Comparison of ENCODE assay signal across 1 cellular context in the genomic region with DNA sequence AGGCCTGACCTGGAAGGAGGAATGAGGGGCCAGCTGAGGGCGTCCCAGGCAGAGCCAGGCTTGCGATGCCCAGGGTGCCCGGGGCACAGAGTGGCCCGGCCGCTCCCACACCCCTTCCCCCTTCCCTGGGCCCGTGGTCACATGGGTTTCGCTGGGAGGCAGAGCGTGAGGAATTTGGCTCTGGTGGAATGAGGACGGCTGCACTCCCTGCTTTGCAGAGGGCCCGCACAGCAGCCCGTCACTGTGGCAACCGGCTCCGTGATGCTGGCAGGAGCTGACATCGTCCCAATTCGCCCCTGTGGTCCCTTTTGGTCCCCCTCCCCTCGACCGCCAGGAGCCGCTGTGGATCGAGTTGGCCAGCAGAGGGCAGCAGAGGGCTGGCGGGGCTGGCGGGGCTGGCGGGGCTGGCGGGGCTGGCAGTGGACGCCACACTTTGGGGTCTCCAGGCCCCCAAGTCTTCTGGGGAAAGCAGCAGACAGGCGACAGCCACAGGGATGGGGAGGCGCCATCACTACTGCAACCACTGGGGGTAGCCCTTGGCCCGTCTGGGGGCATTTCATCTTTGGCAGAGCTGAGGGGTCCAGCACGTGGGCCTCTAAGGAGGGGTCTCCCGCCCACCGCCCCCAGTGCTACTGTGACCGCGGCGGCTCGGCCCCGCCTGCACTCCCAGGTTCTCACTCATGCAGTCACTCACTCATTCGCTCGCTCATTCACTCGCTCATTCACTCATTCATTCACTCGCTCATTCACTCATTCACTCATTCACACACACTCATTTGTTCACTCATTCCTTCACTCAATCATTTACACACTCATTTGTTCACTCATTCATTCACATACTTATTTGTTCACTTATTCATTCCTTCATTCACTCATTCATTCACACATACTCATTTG.
TF ChIP-seq lines count a peak whose summit lies in the region.

No MANE protein-coding gene starts in this region.

TF ChIP-seq in HepG2, 621 proteins besides CTCF, POLR2A, EP300 and RAD21 (continues in another document):
- no peak for TF ChIP-seq ZFP91 (CRISPR knock-in tag; IDR thresholded peaks at IDR 0.05; ENCODE audit: borderline replicate concordance)
- TF ChIP-seq ZNF136 (CRISPR knock-in tag; IDR thresholded peaks at IDR 0.05; ENCODE audit: low read depth), result no peak
- no peak for TF ChIP-seq ZNF567 (CRISPR knock-in tag; IDR thresholded peaks at IDR 0.05; ENCODE audit: borderline replicate concordance)
- no peak for TF ChIP-seq ZFX (CRISPR knock-in tag; IDR thresholded peaks at IDR 0.05; ENCODE audit: low read depth)
- TF ChIP-seq EHMT2 (IDR thresholded peaks at IDR 0.05; ENCODE audit: borderline replicate concordance, low read depth, low read length), result peak; percentile 22; the same call in 1 of the 2 replicates
- TF ChIP-seq NAIF1 (CRISPR knock-in tag; IDR thresholded peaks at IDR 0.05; ENCODE audit: borderline replicate concordance), result no peak
- peak; percentile 78 for TF ChIP-seq HNRNPL (IDR thresholded peaks at IDR 0.05; ENCODE audit: low read depth, low read length)
- no peak for TF ChIP-seq ZNF781 (CRISPR knock-in tag; IDR thresholded peaks at IDR 0.05; ENCODE audit: borderline replicate concordance, not compliant biosample characterization)
- no peak for TF ChIP-seq AKNA (CRISPR knock-in tag; IDR thresholded peaks at IDR 0.05; ENCODE audit: borderline replicate concordance)
- 0 out of 2 replicates have a peak, but pooled peaks have one; percentile 78 for TF ChIP-seq PCBP1 (IDR thresholded peaks at IDR 0.05; ENCODE audit: borderline replicate concordance, low read depth, low read length)
- TF ChIP-seq RBM39 (IDR thresholded peaks at IDR 0.05; ENCODE audit: low read depth, low read length, poor library complexity, severe bottlenecking), result peak; percentile 66
- no peak for TF ChIP-seq SP1 (IDR thresholded peaks at IDR 0.05)
- peak; percentile 51; the same call in 1 of the 2 replicates for TF ChIP-seq SP1 (CRISPR knock-in tag; IDR thresholded peaks at IDR 0.05)
- no peak for TF ChIP-seq MED8 (CRISPR knock-in tag; IDR thresholded peaks at IDR 0.05; ENCODE audit: insufficient replicate concordance)
- peak; percentile 69; the same call in 1 of the 2 replicates for TF ChIP-seq MEIS1 (CRISPR knock-in tag; IDR thresholded peaks at IDR 0.05; ENCODE audit: borderline replicate concordance)
- TF ChIP-seq NCOA1 (CRISPR knock-in tag; IDR thresholded peaks at IDR 0.05), result no peak
- no peak for TF ChIP-seq ZNF605 (CRISPR knock-in tag; IDR thresholded peaks at IDR 0.05)
- no peak for TF ChIP-seq ZBTB33 (CRISPR knock-in tag; IDR thresholded peaks at IDR 0.05)
- peak; percentile 25 for TF ChIP-seq HNRNPLL (IDR thresholded peaks at IDR 0.05; ENCODE audit: low read depth, low read length, poor library complexity, severe bottlenecking)
- peak; percentile 50 for TF ChIP-seq XRCC5 (optimal IDR thresholded peaks at IDR 0.05; ENCODE audit: low read length)
- no peak for TF ChIP-seq PHF5A (CRISPR knock-in tag; IDR thresholded peaks at IDR 0.05; ENCODE audit: low read depth, unreplicated experiment)
- TF ChIP-seq SRSF4 (IDR thresholded peaks at IDR 0.05; ENCODE audit: low read depth, low read length, poor library complexity, severe bottlenecking), result no peak
- 0 out of 2 replicates have a peak, but pooled peaks have one; percentile 38 for TF ChIP-seq RXRA (CRISPR knock-in tag; IDR thresholded peaks at IDR 0.05)
- TF ChIP-seq REST (IDR thresholded peaks at IDR 0.05; ENCODE audit: borderline replicate concordance in 1 of 2, low read depth in 1 of 2, low read length in 2 of 2), result peak in 1 of 2 experiments; percentile 11; a peak in 1 of 4 replicates
- peak; percentile 43; the same call in 1 of the 2 replicates for TF ChIP-seq GABPB1 (CRISPR knock-in tag; IDR thresholded peaks at IDR 0.05)
- TF ChIP-seq, protein P1, sequence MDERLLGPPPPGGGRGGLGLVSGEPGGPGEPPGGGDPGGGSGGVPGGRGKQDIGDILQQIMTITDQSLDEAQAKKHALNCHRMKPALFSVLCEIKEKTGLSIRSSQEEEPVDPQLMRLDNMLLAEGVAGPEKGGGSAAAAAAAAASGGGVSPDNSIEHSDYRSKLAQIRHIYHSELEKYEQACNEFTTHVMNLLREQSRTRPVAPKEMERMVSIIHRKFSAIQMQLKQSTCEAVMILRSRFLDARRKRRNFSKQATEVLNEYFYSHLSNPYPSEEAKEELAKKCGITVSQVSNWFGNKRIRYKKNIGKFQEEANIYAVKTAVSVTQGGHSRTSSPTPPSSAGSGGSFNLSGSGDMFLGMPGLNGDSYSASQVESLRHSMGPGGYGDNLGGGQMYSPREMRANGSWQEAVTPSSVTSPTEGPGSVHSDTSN (CRISPR knock-in tag; IDR thresholded peaks at IDR 0.05), result no peak
- no peak for TF ChIP-seq ZNF607 (CRISPR knock-in tag; IDR thresholded peaks at IDR 0.05; ENCODE audit: borderline replicate concordance)
- no peak for TF ChIP-seq ZNF737 (CRISPR knock-in tag; IDR thresholded peaks at IDR 0.05; ENCODE audit: borderline replicate concordance)
- TF ChIP-seq TAF15 (IDR thresholded peaks at IDR 0.05; ENCODE audit: low read depth, low read length, poor library complexity, severe bottlenecking), result peak; percentile 47
- peak; percentile 86; the same call in 1 of the 2 replicates for TF ChIP-seq ZBTB7A (CRISPR knock-in tag; IDR thresholded peaks at IDR 0.05)
- peak; percentile 52; the same call in 1 of the 2 replicates for TF ChIP-seq SMAD1 (CRISPR knock-in tag; IDR thresholded peaks at IDR 0.05; ENCODE audit: borderline replicate concordance, low read depth)
- TF ChIP-seq, protein P2, sequence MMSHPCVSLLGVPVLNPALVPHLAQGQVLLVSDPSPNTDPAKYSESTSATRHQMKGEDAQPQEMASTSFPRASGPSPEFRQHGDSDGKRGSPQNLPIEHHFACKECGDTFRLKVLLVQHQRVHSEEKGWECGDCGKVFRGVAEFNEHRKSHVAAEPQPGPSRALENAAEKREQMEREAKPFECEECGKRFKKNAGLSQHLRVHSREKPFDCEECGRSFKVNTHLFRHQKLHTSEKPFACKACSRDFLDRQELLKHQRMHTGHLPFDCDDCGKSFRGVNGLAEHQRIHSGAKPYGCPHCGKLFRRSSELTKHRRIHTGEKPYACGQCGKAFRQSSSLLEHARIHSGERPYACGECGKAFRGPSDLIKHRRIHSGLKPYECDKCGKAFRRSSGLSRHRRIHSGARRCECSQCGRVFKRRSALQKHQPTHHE (CRISPR knock-in tag; IDR thresholded peaks at IDR 0.05; ENCODE audit: borderline replicate concordance), result no peak
- no peak for TF ChIP-seq GPN1 (CRISPR knock-in tag; IDR thresholded peaks at IDR 0.05; ENCODE audit: borderline replicate concordance)
- TF ChIP-seq ZFP36 (IDR thresholded peaks at IDR 0.05; ENCODE audit: borderline replicate concordance, low read depth, low read length, partially characterized antibody), result no peak
- no peak for TF ChIP-seq ZNF138 (CRISPR knock-in tag; IDR thresholded peaks at IDR 0.05; ENCODE audit: low read depth)
- TF ChIP-seq ZNF75D (CRISPR knock-in tag; IDR thresholded peaks at IDR 0.05; ENCODE audit: borderline replicate concordance), result no peak
- no peak for TF ChIP-seq HNRNPH1 (optimal IDR thresholded peaks at IDR 0.05; ENCODE audit: low read depth, low read length)
- no peak for TF ChIP-seq ARNTL (CRISPR knock-in tag; IDR thresholded peaks at IDR 0.05)
- TF ChIP-seq HMGXB4 (CRISPR knock-in tag; IDR thresholded peaks at IDR 0.05; ENCODE audit: borderline replicate concordance in 1 of 2, low read depth in 1 of 2), result 0 out of 4 replicates have a peak, but pooled peaks of 1 of the 2 experiments have one; percentile 54
- peak; percentile 47 for TF ChIP-seq AGO1 (IDR thresholded peaks at IDR 0.05; ENCODE audit: low read depth, low read length, poor library complexity, severe bottlenecking)
- TF ChIP-seq FOXO1 (CRISPR knock-in tag; IDR thresholded peaks at IDR 0.05), result 0 out of 2 replicates have a peak, but pooled peaks have one; percentile 7
- TF ChIP-seq ZNF777 (CRISPR knock-in tag; IDR thresholded peaks at IDR 0.05), result no peak
- TF ChIP-seq HNF4A (CRISPR knock-in tag; IDR thresholded peaks at IDR 0.05), result no peak
